ENCODE assay signal across 1 cellular context in the genomic region with DNA sequence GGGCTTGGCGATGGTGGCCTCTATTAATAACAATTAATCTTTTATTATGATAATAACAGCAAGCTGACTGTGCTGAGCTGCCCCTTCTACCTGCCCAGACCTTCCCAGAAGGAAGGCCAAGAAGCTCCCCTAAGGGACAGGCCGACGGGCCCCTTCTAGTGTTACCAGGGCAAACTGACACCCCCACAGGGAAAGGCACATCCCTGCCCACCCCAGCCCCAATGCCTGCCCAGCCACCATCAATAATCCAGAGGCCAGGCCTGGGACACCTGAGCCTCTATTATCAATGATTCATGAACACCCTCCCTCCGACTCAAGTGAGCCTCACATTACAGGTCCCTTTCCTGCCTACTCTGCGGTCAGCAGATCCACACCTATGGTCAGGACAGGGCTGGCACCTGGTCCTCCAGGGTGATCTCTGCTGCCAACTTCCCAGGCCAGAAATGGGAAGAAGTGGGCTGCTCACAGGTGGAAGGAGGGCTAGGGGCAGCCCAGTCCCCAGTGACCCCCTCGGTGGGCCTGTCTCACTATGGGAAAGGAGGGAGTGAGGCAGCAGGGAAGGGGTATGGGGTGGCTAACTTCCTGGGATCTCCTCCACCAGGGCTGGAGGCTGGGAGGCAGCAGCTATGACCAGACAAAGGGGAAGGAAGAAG.
TF ChIP-seq lines count a peak whose summit lies in the region.

No MANE protein-coding gene starts in this region.

TF ChIP-seq in HEK293, 187 proteins besides CTCF, POLR2A, EP300 and RAD21 (continued from another document):
- TF ChIP-seq, protein P1, sequence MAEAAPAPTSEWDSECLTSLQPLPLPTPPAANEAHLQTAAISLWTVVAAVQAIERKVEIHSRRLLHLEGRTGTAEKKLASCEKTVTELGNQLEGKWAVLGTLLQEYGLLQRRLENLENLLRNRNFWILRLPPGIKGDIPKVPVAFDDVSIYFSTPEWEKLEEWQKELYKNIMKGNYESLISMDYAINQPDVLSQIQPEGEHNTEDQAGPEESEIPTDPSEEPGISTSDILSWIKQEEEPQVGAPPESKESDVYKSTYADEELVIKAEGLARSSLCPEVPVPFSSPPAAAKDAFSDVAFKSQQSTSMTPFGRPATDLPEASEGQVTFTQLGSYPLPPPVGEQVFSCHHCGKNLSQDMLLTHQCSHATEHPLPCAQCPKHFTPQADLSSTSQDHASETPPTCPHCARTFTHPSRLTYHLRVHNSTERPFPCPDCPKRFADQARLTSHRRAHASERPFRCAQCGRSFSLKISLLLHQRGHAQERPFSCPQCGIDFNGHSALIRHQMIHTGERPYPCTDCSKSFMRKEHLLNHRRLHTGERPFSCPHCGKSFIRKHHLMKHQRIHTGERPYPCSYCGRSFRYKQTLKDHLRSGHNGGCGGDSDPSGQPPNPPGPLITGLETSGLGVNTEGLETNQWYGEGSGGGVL (tag by site-specific recombination; IDR thresholded peaks at IDR 0.05) = 0 out of 2 replicates have a peak, but pooled peaks have one; percentile 25
- TF ChIP-seq, protein P2, sequence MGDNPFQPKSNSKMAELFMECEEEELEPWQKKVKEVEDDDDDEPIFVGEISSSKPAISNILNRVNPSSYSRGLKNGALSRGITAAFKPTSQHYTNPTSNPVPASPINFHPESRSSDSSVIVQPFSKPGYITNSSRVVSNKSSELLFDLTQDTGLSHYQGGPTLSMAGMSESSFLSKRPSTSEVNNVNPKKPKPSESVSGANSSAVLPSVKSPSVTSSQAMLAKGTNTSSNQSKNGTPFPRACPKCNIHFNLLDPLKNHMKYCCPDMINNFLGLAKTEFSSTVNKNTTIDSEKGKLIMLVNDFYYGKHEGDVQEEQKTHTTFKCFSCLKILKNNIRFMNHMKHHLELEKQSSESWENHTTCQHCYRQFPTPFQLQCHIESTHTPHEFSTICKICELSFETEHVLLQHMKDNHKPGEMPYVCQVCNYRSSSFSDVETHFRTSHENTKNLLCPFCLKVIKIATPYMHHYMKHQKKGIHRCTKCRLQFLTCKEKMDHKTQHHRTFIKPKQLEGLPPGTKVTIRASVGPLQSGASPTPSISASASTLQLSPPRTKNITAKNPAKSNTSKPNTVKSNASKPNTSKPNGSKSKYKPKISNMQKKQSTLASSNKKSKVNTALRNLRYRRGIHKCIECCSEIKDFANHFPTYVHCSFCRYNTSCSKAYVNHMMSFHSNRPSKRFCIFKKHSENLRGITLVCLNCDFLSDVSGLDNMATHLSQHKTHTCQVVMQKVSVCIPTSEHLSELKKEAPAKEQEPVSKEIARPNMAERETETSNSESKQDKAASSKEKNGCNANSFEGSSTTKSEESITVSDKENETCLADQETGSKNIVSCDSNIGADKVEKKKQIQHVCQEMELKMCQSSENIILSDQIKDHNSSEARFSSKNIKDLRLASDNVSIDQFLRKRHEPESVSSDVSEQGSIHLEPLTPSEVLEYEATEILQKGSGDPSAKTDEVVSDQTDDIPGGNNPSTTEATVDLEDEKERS (tag by site-specific recombination; IDR thresholded peaks at IDR 0.05) = no peak
- TF ChIP-seq, protein P3, sequence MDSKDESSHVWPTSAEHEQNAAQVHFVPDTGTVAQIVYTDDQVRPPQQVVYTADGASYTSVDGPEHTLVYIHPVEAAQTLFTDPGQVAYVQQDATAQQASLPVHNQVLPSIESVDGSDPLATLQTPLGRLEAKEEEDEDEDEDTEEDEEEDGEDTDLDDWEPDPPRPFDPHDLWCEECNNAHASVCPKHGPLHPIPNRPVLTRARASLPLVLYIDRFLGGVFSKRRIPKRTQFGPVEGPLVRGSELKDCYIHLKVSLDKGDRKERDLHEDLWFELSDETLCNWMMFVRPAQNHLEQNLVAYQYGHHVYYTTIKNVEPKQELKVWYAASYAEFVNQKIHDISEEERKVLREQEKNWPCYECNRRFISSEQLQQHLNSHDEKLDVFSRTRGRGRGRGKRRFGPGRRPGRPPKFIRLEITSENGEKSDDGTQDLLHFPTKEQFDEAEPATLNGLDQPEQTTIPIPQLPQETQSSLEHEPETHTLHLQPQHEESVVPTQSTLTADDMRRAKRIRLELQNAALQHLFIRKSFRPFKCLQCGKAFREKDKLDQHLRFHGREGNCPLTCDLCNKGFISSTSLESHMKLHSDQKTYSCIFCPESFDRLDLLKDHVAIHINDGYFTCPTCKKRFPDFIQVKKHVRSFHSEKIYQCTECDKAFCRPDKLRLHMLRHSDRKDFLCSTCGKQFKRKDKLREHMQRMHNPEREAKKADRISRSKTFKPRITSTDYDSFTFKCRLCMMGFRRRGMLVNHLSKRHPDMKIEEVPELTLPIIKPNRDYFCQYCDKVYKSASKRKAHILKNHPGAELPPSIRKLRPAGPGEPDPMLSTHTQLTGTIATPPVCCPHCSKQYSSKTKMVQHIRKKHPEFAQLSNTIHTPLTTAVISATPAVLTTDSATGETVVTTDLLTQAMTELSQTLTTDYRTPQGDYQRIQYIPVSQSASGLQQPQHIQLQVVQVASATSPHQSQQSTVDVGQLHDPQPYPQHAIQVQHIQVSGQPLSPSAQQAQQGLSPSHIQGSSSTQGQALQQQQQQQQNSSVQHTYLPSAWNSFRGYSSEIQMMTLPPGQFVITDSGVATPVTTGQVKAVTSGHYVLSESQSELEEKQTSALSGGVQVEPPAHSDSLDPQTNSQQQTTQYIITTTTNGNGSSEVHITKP (tag by site-specific recombination; IDR thresholded peaks at IDR 0.05) = 0 out of 2 replicates have a peak, but pooled peaks have one; percentile 8
- no peak for TF ChIP-seq ZNF248 (tag by site-specific recombination; IDR thresholded peaks at IDR 0.05)
- TF ChIP-seq, protein P4, sequence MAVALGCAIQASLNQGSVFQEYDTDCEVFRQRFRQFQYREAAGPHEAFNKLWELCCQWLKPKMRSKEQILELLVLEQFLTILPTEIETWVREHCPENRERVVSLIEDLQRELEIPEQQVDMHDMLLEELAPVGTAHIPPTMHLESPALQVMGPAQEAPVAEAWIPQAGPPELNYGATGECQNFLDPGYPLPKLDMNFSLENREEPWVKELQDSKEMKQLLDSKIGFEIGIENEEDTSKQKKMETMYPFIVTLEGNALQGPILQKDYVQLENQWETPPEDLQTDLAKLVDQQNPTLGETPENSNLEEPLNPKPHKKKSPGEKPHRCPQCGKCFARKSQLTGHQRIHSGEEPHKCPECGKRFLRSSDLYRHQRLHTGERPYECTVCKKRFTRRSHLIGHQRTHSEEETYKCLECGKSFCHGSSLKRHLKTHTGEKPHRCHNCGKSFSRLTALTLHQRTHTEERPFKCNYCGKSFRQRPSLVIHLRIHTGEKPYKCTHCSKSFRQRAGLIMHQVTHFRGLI (tag by site-specific recombination; IDR thresholded peaks at IDR 0.05) = no peak
- TF ChIP-seq ZNF223 (tag by site-specific recombination; IDR thresholded peaks at IDR 0.05) = no peak
- no peak for TF ChIP-seq GFI1B (tag by site-specific recombination; IDR thresholded peaks at IDR 0.05)
- no peak for TF ChIP-seq ZBTB21 (tag by site-specific recombination; IDR thresholded peaks at IDR 0.05)
